Comparison of ENCODE assay signal across 1 cellular context in genomic region chr2:48415765-48416515, GRCh38.
A peak's percentile ranks its signal among the peaks of the same experiment; 100 is the strongest.
TF ChIP-seq lines count a peak whose summit lies in the region.

No MANE protein-coding gene starts in this region.

TF ChIP-seq in HepG2, 621 proteins besides CTCF, POLR2A, EP300 and RAD21 (continued from another document and continues in another):
- TF ChIP-seq ZNF281 (CRISPR knock-in tag; IDR thresholded peaks at IDR 0.05; ENCODE audit: borderline replicate concordance) (peak; percentile 86; the same call in 1 of the 2 replicates), KDM2A (CRISPR knock-in tag; IDR thresholded peaks at IDR 0.05; ENCODE audit: borderline replicate concordance, low read depth) (no peak; the same call in 1 of the 2 replicates), ZNF563 (CRISPR knock-in tag; IDR thresholded peaks at IDR 0.05) (0 out of 2 replicates have a peak, but pooled peaks have one; percentile 4), MEF2D (CRISPR knock-in tag; IDR thresholded peaks at IDR 0.05) (peak; percentile 80; the same call in 1 of the 2 replicates), SP2 (CRISPR knock-in tag; IDR thresholded peaks at IDR 0.05) (no peak), HNF4A (CRISPR knock-in tag; IDR thresholded peaks at IDR 0.05) (peak; percentile 86), DPF2 (CRISPR knock-in tag; IDR thresholded peaks at IDR 0.05; ENCODE audit: borderline replicate concordance, low read depth) (peak; percentile 60; the same call in 1 of the 2 replicates), FOXP1 (IDR thresholded peaks at IDR 0.05) (no peak), FOXP1 (CRISPR knock-in tag; IDR thresholded peaks at IDR 0.05) (peak; percentile 83; the same call in 1 of the 2 replicates), RBAK (CRISPR knock-in tag; IDR thresholded peaks at IDR 0.05) (no peak), ZNF619 (CRISPR knock-in tag; IDR thresholded peaks at IDR 0.05) (0 out of 2 replicates have a peak, but pooled peaks have one; percentile 41), ZNF775 (CRISPR knock-in tag; IDR thresholded peaks at IDR 0.05; ENCODE audit: borderline replicate concordance) (peak; percentile 32; the same call in 1 of the 2 replicates), BORCS8-MEF2B (CRISPR knock-in tag; IDR thresholded peaks at IDR 0.05) (peak; percentile 65; the same call in 1 of the 2 replicates), ERF (CRISPR knock-in tag; IDR thresholded peaks at IDR 0.05) (0 out of 2 replicates have a peak, but pooled peaks have one; percentile 55), ZNF747 (CRISPR knock-in tag; IDR thresholded peaks at IDR 0.05; ENCODE audit: borderline replicate concordance) (peak; percentile 37; the same call in 1 of the 2 replicates), GATA4 (IDR thresholded peaks at IDR 0.05; ENCODE audit: borderline replicate concordance, low read depth) (peak; percentile 19; the same call in 1 of the 2 replicates), ZBTB20 (CRISPR knock-in tag; IDR thresholded peaks at IDR 0.05; ENCODE audit: borderline replicate concordance, low read depth) (peak; percentile 55; the same call in 1 of the 2 replicates), RELA (CRISPR knock-in tag; IDR thresholded peaks at IDR 0.05) (peak; percentile 97), SKI (IDR thresholded peaks at IDR 0.05; ENCODE audit: partially characterized antibody) (peak; percentile 25), TARDBP (CRISPR knock-in tag; IDR thresholded peaks at IDR 0.05) (peak; percentile 89), ZNF264 (CRISPR knock-in tag; IDR thresholded peaks at IDR 0.05) (0 out of 2 replicates have a peak, but pooled peaks have one; percentile 40), SOX13 (IDR thresholded peaks at IDR 0.05) (peak; percentile 41; the same call in 1 of the 2 replicates), SOX13 (CRISPR knock-in tag; conservative IDR thresholded peaks at IDR 0.05 in 1 of 2, IDR thresholded peaks at IDR 0.05 in 1 of 2) (peak in 1 of 2 experiments; percentile 86; a peak in 2 of 4 replicates), RARA (CRISPR knock-in tag; IDR thresholded peaks at IDR 0.05) (peak; percentile 90), ZNF274 (CRISPR knock-in tag; IDR thresholded peaks at IDR 0.05) (0 out of 2 replicates have a peak, but pooled peaks have one; percentile 75), ZNF883 (CRISPR knock-in tag; IDR thresholded peaks at IDR 0.05; ENCODE audit: not compliant biosample characterization) (no peak), HMG20A (CRISPR knock-in tag; IDR thresholded peaks at IDR 0.05; ENCODE audit: borderline replicate concordance) (peak; percentile 70; the same call in 1 of the 2 replicates), RFXANK (CRISPR knock-in tag; IDR thresholded peaks at IDR 0.05) (peak; percentile 60; the same call in 1 of the 2 replicates), CC2D1A (CRISPR knock-in tag; IDR thresholded peaks at IDR 0.05) (0 out of 2 replicates have a peak, but pooled peaks have one; percentile 56), SPEN (CRISPR knock-in tag; IDR thresholded peaks at IDR 0.05; ENCODE audit: low read depth) (peak; percentile 40; the same call in 1 of the 2 replicates), ATF2 (CRISPR knock-in tag; IDR thresholded peaks at IDR 0.05) (peak; percentile 51; the same call in 1 of the 2 replicates), EHMT2 (IDR thresholded peaks at IDR 0.05; ENCODE audit: borderline replicate concordance, low read depth, low read length) (no peak), ARID2 (CRISPR knock-in tag; IDR thresholded peaks at IDR 0.05; ENCODE audit: borderline replicate concordance) (0 out of 2 replicates have a peak, but pooled peaks have one; percentile 45), ETV5 (CRISPR knock-in tag; IDR thresholded peaks at IDR 0.05; ENCODE audit: borderline replicate concordance) (peak; percentile 87), MIER3 (CRISPR knock-in tag; IDR thresholded peaks at IDR 0.05; ENCODE audit: borderline replicate concordance) (0 out of 2 replicates have a peak, but pooled peaks have one; percentile 25), SMAD3 (CRISPR knock-in tag; IDR thresholded peaks at IDR 0.05) (no peak), CEBPG (CRISPR knock-in tag; IDR thresholded peaks at IDR 0.05) (peak; percentile 85), KDM6A (CRISPR knock-in tag; IDR thresholded peaks at IDR 0.05; ENCODE audit: low read depth) (peak; percentile 56; the same call in 1 of the 2 replicates), ZNF788 (CRISPR knock-in tag; IDR thresholded peaks at IDR 0.05; ENCODE audit: borderline replicate concordance) (0 out of 2 replicates have a peak, but pooled peaks have one; percentile 49), ZSCAN9 (CRISPR knock-in tag; IDR thresholded peaks at IDR 0.05; ENCODE audit: borderline replicate concordance) (0 out of 2 replicates have a peak, but pooled peaks have one; percentile 17), PHF21A (CRISPR knock-in tag; IDR thresholded peaks at IDR 0.05) (peak; percentile 83), ZBTB44 (CRISPR knock-in tag; IDR thresholded peaks at IDR 0.05) (no peak), RBM39 (IDR thresholded peaks at IDR 0.05; ENCODE audit: low read depth, low read length, poor library complexity, severe bottlenecking) (no peak), ATF4 (CRISPR knock-in tag; IDR thresholded peaks at IDR 0.05) (0 out of 4 replicates have a peak, but pooled peaks of 1 of the 2 experiments have one; percentile 29), THRA (CRISPR knock-in tag; IDR thresholded peaks at IDR 0.05; ENCODE audit: borderline replicate concordance) (peak; percentile 15; the same call in 1 of the 2 replicates), ETV6 (CRISPR knock-in tag; conservative IDR thresholded peaks at IDR 0.05) (0 out of 2 replicates have a peak, but pooled peaks have one; percentile 30), ZNF205 (CRISPR knock-in tag; IDR thresholded peaks at IDR 0.05) (0 out of 2 replicates have a peak, but pooled peaks have one; percentile 47), PHF20 (CRISPR knock-in tag; IDR thresholded peaks at IDR 0.05) (peak; percentile 33; the same call in 1 of the 2 replicates), ZNF879 (CRISPR knock-in tag; IDR thresholded peaks at IDR 0.05) (no peak), ZNF232 (CRISPR knock-in tag; IDR thresholded peaks at IDR 0.05; ENCODE audit: borderline replicate concordance) (peak; percentile 96; the same call in 1 of the 2 replicates)
- TF ChIP-seq, protein P1, sequence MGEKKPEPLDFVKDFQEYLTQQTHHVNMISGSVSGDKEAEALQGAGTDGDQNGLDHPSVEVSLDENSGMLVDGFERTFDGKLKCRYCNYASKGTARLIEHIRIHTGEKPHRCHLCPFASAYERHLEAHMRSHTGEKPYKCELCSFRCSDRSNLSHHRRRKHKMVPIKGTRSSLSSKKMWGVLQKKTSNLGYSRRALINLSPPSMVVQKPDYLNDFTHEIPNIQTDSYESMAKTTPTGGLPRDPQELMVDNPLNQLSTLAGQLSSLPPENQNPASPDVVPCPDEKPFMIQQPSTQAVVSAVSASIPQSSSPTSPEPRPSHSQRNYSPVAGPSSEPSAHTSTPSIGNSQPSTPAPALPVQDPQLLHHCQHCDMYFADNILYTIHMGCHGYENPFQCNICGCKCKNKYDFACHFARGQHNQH (CRISPR knock-in tag; IDR thresholded peaks at IDR 0.05): 0 out of 2 replicates have a peak, but pooled peaks have one; percentile 58
- TF ChIP-seq, protein P2, sequence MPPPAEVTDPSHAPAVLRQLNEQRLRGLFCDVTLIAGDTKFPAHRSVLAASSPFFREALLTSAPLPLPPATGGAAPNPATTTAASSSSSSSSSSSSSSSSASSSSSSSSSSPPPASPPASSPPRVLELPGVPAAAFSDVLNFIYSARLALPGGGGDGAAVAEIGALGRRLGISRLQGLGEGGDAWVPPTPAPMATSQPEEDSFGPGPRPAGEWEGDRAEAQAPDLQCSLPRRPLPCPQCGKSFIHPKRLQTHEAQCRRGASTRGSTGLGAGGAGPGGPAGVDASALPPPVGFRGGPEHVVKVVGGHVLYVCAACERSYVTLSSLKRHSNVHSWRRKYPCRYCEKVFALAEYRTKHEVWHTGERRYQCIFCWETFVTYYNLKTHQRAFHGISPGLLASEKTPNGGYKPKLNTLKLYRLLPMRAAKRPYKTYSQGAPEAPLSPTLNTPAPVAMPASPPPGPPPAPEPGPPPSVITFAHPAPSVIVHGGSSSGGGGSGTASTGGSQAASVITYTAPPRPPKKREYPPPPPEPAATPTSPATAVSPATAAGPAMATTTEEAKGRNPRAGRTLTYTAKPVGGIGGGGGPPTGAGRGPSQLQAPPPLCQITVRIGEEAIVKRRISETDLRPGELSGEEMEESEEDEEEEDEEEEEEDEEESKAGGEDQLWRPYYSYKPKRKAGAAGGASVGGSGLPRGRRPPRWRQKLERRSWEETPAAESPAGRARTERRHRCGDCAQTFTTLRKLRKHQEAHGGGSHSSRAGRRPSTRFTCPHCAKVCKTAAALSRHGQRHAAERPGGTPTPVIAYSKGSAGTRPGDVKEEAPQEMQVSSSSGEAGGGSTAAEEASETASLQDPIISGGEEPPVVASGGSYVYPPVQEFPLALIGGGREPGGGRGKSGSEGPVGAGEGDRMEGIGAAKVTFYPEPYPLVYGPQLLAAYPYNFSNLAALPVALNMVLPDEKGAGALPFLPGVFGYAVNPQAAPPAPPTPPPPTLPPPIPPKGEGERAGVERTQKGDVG (CRISPR knock-in tag; IDR thresholded peaks at IDR 0.05; ENCODE audit: borderline replicate concordance): peak; percentile 61; the same call in 1 of the 2 replicates
- TF ChIP-seq, protein P3, sequence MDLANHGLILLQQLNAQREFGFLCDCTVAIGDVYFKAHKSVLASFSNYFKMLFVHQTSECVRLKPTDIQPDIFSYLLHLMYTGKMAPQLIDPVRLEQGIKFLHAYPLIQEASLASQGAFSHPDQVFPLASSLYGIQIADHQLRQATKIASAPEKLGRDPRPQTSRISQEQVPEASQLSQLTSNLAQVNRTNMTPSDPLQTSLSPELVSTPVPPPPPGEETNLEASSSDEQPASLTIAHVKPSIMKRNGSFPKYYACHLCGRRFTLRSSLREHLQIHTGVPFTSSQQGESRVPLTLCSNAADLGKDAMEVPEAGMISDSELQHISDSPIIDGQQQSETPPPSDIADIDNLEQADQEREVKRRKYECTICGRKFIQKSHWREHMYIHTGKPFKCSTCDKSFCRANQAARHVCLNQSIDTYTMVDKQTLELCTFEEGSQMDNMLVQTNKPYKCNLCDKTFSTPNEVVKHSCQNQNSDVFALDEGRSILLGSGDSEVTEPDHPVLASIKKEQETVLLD (CRISPR knock-in tag; IDR thresholded peaks at IDR 0.05; ENCODE audit: low read depth): no peak
- TF ChIP-seq, protein P4, sequence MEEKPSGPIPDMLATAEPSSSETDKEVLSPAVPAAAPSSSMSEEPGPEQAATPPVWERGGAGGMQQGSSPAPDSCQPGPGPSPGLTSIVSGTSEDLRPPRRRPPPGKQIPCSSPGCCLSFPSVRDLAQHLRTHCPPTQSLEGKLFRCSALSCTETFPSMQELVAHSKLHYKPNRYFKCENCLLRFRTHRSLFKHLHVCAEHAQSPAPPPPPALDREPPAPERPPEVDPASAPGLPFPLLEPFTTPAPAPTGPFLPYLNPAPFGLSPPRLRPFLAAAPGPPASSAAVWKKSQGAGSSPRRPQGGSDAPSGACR (CRISPR knock-in tag; IDR thresholded peaks at IDR 0.05): no peak
